21 cellular contexts compared by ENCODE assay signal in genomic region chr13:75801388-75801787, GRCh38.
DNase-seq lines count a peak whose midpoint lies in the region; ATAC-seq and TF ChIP-seq lines count a peak whose summit lies in the region.
"Had no signal": no experiment of that assay in that cellular context is flagged by ENCODE, and none has a peak within 500 bp of the region (broad histone marks: within the 10 kb centered on the region; RNA-seq: fewer than 3 reads in every experiment).

No MANE protein-coding gene starts in this region.

- no peaks in the 10 kb centered on the region for H3K9me3 Mint-ChIP-seq in stimulated activated naive CD8-positive, alpha-beta T cell treated with anti-CD3 and anti-CD28 coated beads, Interleukin-15, amount 100 ng/mL, for 72 hours
- H3K9me3 Mint-ChIP-seq in WTC11, result no peaks in the 10 kb centered on the region
- no peaks in the 10 kb centered on the region for H3K9me3 Mint-ChIP-seq in naive thymus-derived CD4-positive, alpha-beta T cell
- no peaks in the 10 kb centered on the region for H3K9me3 Mint-ChIP-seq in endothelial cell (ENCODE audit: unreplicated experiment)
- H3K9me3 Mint-ChIP-seq: CD8-positive, alpha-beta memory T cell; IgD-negative memory B cell had no signal

- no peak for TF ChIP-seq POLR2A in GM18505 (IDR thresholded peaks at IDR 0.05; ENCODE audit: borderline replicate concordance, extremely low read depth, insufficient read depth, insufficient read length)

- no peak for DNase-seq in stimulated activated naive CD8-positive, alpha-beta T cell treated with anti-CD3 and anti-CD28 coated beads, Interleukin-15, amount 100 ng/mL, for 72 hours
- no peak for DNase-seq in stimulated activated naive CD8-positive, alpha-beta T cell treated with anti-CD3 and anti-CD28 coated beads, Interleukin-15, Interleukin-2, amounts not matched to agents 100 U/mL and 50 U/mL, for 24 hours
- DNase-seq in WTC11 (ENCODE audit: low spot score) (no peak), endothelial cell (ENCODE audit: low spot score) (no peak), NCI-H2029 (lab: John Stamatoyannopoulos, UW) (no peak)
- no peak for DNase-seq in naive thymus-derived CD4-positive, alpha-beta T cell
- no peak for DNase-seq in stimulated activated CD4-positive, alpha-beta T cell treated with anti-CD3 and anti-CD28 coated beads, Interleukin-4, amount 100 ng/mL, for 1 hour
- DNase-seq: CD8-positive, alpha-beta memory T cell; DMS53; Kasumi-1; MM.1S; NCI-H1092 treated with DMSO at 0.1 percent for 48 hours; NCI-H146; NCI-H2081; NCI-H446 treated with DMSO at 0.1 percent for 48 hours; SHP77 had no signal

- CTCF ChIA-PET in WTC11 (lab: Charles Lee), result interaction anchor here (1.8 kb wide), 1 partner anchor 105 kb away, joined by 10 read pairs; no protein-coding TSS in a partner anchor
- CTCF ChIA-PET in naive thymus-derived CD4-positive, alpha-beta T cell (lab: Charles Lee), result interaction anchor here (0.7 to 0.8 kb wide), 2 partner anchors 35 to 494 kb away, joined by 3 to 4 read pairs; no protein-coding TSS in a partner anchor

- no peaks in the 10 kb centered on the region for H3K27me3 ChIP-seq in naive thymus-derived CD4-positive, alpha-beta T cell (ENCODE audit: control insufficient read depth in 2 of 2, insufficient read depth in 2 of 2, low read length in 2 of 2)
- H3K27me3 ChIP-seq: BLaER1 had no signal

- TF ChIP-seq CTCF in WTC11 (IDR thresholded peaks at IDR 0.05) (no peak), endothelial cell (IDR thresholded peaks at IDR 0.05; ENCODE audit: unreplicated experiment) (no peak)

- peaks cover 62% of the 10 kb centered on the region for H3K4me1 Mint-ChIP-seq in stimulated activated naive CD8-positive, alpha-beta T cell treated with anti-CD3 and anti-CD28 coated beads, Interleukin-15, amount 100 ng/mL, for 72 hours
- peaks cover 92% of the 10 kb centered on the region for H3K4me1 Mint-ChIP-seq in WTC11
- H3K4me1 Mint-ChIP-seq in naive thymus-derived CD4-positive, alpha-beta T cell, result peaks cover 15 to 77% (median 50%) of the 10 kb centered on the region in 7 donors
- peaks cover 37% of the 10 kb centered on the region for H3K4me1 Mint-ChIP-seq in endothelial cell (ENCODE audit: unreplicated experiment)

- peaks cover 0 to 34% of the 10 kb centered on the region in 2 donors for H3K4me1 ChIP-seq in naive thymus-derived CD4-positive, alpha-beta T cell (ENCODE audit: control insufficient read depth in 2 of 2, insufficient read depth in 2 of 2, low read length in 2 of 2)
- H3K4me1 ChIP-seq: BLaER1 had no signal

- intact Hi-C loops in naive thymus-derived CD4-positive, alpha-beta T cell (cut with micrococcal nuclease), result loop anchor here (5.0 kb wide), 3 partner anchors 41 to 1191 kb away; partner anchors contain the start of gene CLN5 (in 1 of the 2)

- peaks cover 0 to 18% (median 3%) of the 10 kb centered on the region in 3 experiments for H3K36me3 ChIP-seq in naive thymus-derived CD4-positive, alpha-beta T cell (ENCODE audit: control insufficient read depth in 2 of 3, insufficient read depth in 3 of 3, low read length in 3 of 3)
- H3K36me3 ChIP-seq: BLaER1 had no signal

- H3K36me3 Mint-ChIP-seq in WTC11 (no peaks in the 10 kb centered on the region; the same call in 1 of the 2 replicates), endothelial cell (ENCODE audit: low read depth, unreplicated experiment) (no peaks in the 10 kb centered on the region)
- peaks cover 17 to 68% (median 57%) of the 10 kb centered on the region in 5 donors for H3K36me3 Mint-ChIP-seq in naive thymus-derived CD4-positive, alpha-beta T cell

- ATAC-seq in stimulated activated naive CD8-positive, alpha-beta T cell treated with anti-CD3 and anti-CD28 coated beads, Interleukin-15, amount 100 ng/mL, for 72 hours, result peak; percentile 48
- no peak for ATAC-seq in stimulated activated naive CD8-positive, alpha-beta T cell treated with anti-CD3 and anti-CD28 coated beads, Interleukin-15, Interleukin-2, amounts not matched to agents 100 U/mL and 50 U/mL, for 24 hours
- no peak for ATAC-seq in WTC11
- ATAC-seq in naive thymus-derived CD4-positive, alpha-beta T cell, result no peak
- no peak for ATAC-seq in GM18505 (IDR thresholded peaks at IDR 0.05; ENCODE audit: unreplicated experiment)

- no peak overlapping the region for H3K27ac ChIP-seq in naive thymus-derived CD4-positive, alpha-beta T cell (ENCODE audit: low read depth, low read length)
- H3K27ac ChIP-seq: BLaER1, SK-N-MC had no signal

- H3K4me3 Mint-ChIP-seq in stimulated activated naive CD8-positive, alpha-beta T cell treated with anti-CD3 and anti-CD28 coated beads, Interleukin-15, amount 100 ng/mL, for 72 hours, result peak overlapping the region in 1 of 2 donors; percentile 61
- H3K4me3 Mint-ChIP-seq in WTC11 (no peak overlapping the region), endothelial cell (ENCODE audit: unreplicated experiment) (no peak overlapping the region)
- H3K4me3 Mint-ChIP-seq in naive thymus-derived CD4-positive, alpha-beta T cell, result peak overlapping the region in 3 of 10 donors; percentile 37 to 78 (median 59)
- H3K4me3 Mint-ChIP-seq: CD8-positive, alpha-beta memory T cell; IgD-negative memory B cell had no signal

- no peaks in the 10 kb centered on the region for H3K27me3 Mint-ChIP-seq in stimulated activated naive CD8-positive, alpha-beta T cell treated with anti-CD3 and anti-CD28 coated beads, Interleukin-15, amount 100 ng/mL, for 72 hours
- H3K27me3 Mint-ChIP-seq in WTC11 (ENCODE audit: low read depth) (no peaks in the 10 kb centered on the region), endothelial cell (ENCODE audit: unreplicated experiment) (no peaks in the 10 kb centered on the region)
- H3K27me3 Mint-ChIP-seq in naive thymus-derived CD4-positive, alpha-beta T cell, result no peaks in the 10 kb centered on the region
- H3K27me3 Mint-ChIP-seq: CD8-positive, alpha-beta memory T cell; IgD-negative memory B cell had no signal

- POLR2A ChIA-PET in WTC11 (lab: Charles Lee), result interaction anchor here (0.6 kb wide), 1 partner anchor 576 kb away, joined by 3 read pairs; no protein-coding TSS in a partner anchor
- POLR2A ChIA-PET in naive thymus-derived CD4-positive, alpha-beta T cell (lab: Charles Lee), result interaction anchor here (0.7 to 7.2 kb wide), 2 partner anchors 9 to 40 kb away, joined by 3 to 81 read pairs; no protein-coding TSS in a partner anchor

- no peak overlapping the region for H3K4me3 ChIP-seq in naive thymus-derived CD4-positive, alpha-beta T cell (ENCODE audit: low read length)
- H3K4me3 ChIP-seq: BLaER1, HAP-1, SK-N-MC had no signal

- H3K27ac Mint-ChIP-seq in stimulated activated naive CD8-positive, alpha-beta T cell treated with anti-CD3 and anti-CD28 coated beads, Interleukin-15, amount 100 ng/mL, for 72 hours, result no peak overlapping the region
- H3K27ac Mint-ChIP-seq in WTC11, result peak overlapping the region; percentile 23
- peak overlapping the region in 8 of 9 donors; percentile 19 to 97 (median 88) for H3K27ac Mint-ChIP-seq in naive thymus-derived CD4-positive, alpha-beta T cell
- H3K27ac Mint-ChIP-seq in endothelial cell (ENCODE audit: unreplicated experiment), result no peak overlapping the region
- H3K27ac Mint-ChIP-seq: IgD-negative memory B cell had no signal

- no peaks in the 10 kb centered on the region for H3K9me3 ChIP-seq in naive thymus-derived CD4-positive, alpha-beta T cell (ENCODE audit: control insufficient read depth in 2 of 3, low read length in 3 of 3)
- H3K9me3 ChIP-seq: BLaER1, HAP-1 had no signal

TF ChIP-seq in WTC11, 78 proteins besides CTCF, POLR2A, EP300 and RAD21:
- TF ChIP-seq SP1 (CRISPR knock-in tag; conservative IDR thresholded peaks at IDR 0.05) (no peak), ARID4B (CRISPR knock-in tag; IDR thresholded peaks at IDR 0.05; ENCODE audit: borderline replicate concordance) (no peak), ELF4 (CRISPR knock-in tag; IDR thresholded peaks at IDR 0.05; ENCODE audit: low read depth) (no peak), USF1 (CRISPR knock-in tag; IDR thresholded peaks at IDR 0.05) (no peak), EMX1 (CRISPR knock-in tag; IDR thresholded peaks at IDR 0.05) (no peak), SMAD4 (CRISPR knock-in tag; IDR thresholded peaks at IDR 0.05) (no peak)
TF ChIP-seq in WTC11: peak in this region for 0.

Comparison
In these comparisons a context has a peak if more than half of its experiments do, and no peak if none do; other contexts are left out.
1. H3K27ac Mint-ChIP-seq: peak in WTC11 (single experiment) and naive thymus-derived CD4-positive, alpha-beta T cell (8 of 9); none in stimulated activated naive CD8-positive, alpha-beta T cell treated with anti-CD3 and anti-CD28 coated beads, Interleukin-15, amount 100 ng/mL, for 72 hours (0 of 2) and endothelial cell (single experiment).